ENCODE assay signal across 11 cellular contexts in genomic region chr6:156676721-156677120, GRCh38.
"Had no signal": no experiment of that assay in that cellular context is flagged by ENCODE, and none has a peak within 500 bp of the region (broad histone marks: within the 10 kb centered on the region; RNA-seq: fewer than 3 reads in every experiment).

No MANE protein-coding gene starts in this region.

- H3K9ac ChIP-seq: GM23248 had no signal

- H3K4me2 ChIP-seq: GM23338 had no signal

- ATAC-seq: GM23338, HCT116 had no signal

- H3K27ac ChIP-seq: GM23248 had no signal

- DNase-seq: GM23248, GOT3, H7, H9, HCEC 1CT, HFFc6 had no signal

- H3K36me3 ChIP-seq: HAP-1 had no signal

- H3K9me3 ChIP-seq: HAP-1 had no signal

- FAIRE-seq: H1, H54 had no signal

- H3K4me3 ChIP-seq: GM23248, GM23338, HAP-1 had no signal

- H3K4me1 ChIP-seq: HAP-1 had no signal

- H2AFZ ChIP-seq: GM23248, GM23338 had no signal
